In the genomic region with DNA sequence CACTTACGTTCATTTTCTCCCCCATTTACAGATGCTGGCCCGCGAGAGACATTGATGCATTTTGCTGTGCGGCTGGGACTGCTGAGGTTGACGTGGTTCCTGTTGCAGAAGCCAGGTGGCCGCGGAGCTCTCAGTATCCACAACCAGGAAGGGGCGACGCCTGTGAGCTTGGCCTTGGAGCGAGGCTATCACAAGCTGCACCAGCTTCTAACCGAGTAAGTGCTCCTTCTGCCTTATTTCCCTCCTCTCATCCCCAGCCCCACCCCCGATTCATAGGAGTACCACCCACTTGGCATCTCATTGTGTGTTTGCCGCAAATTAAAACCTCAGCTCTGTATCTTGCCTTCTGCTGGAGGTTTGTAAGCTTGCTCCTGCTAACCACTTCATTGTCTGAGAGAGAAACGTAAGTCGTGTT, we compare ENCODE assay signal across 9 cellular contexts.
DNase-seq lines count a peak whose midpoint lies in the region; ATAC-seq and TF ChIP-seq lines count a peak whose summit lies in the region.
"Had no signal": no experiment of that assay in that cellular context is flagged by ENCODE, and none has a peak within 500 bp of the region (broad histone marks: within the 10 kb centered on the region; RNA-seq: fewer than 3 reads in every experiment).

No MANE protein-coding gene starts in this region.

- ATAC-seq in Right ventricle myocardium superior (ENCODE audit: poor library complexity) = peak; percentile 58
- ATAC-seq in HG02938 (IDR thresholded peaks at IDR 0.05; ENCODE audit: unreplicated experiment) = no peak

- in situ Hi-C loops in GM23248 (cut with MboI) = no loop called here

- peaks cover 74% of the 10 kb centered on the region for H3K4me1 Mint-ChIP-seq in activated naive CD4-positive, alpha-beta T cell treated with anti-CD3 and anti-CD28 coated beads for 36 hours (ENCODE audit: low read depth)

- H3K79me2 ChIP-seq in GM23248 (ENCODE audit: insufficient read depth) = peaks cover 42% of the 10 kb centered on the region

- no peak for TF ChIP-seq POLR2A in spleen (IDR thresholded peaks at IDR 0.05)

- no peaks in the 10 kb centered on the region for H3K27me3 ChIP-seq in spleen (replicated peaks in 1 of 7)
- no peaks in the 10 kb centered on the region for H3K27me3 ChIP-seq in GM23248 (replicated peaks; ENCODE audit: insufficient read depth)

- no peaks in the 10 kb centered on the region for H3K9me3 Mint-ChIP-seq in activated naive CD4-positive, alpha-beta T cell treated with anti-CD3 and anti-CD28 coated beads for 36 hours

- H2AFZ ChIP-seq in GM23248 = no peak overlapping the region

- peak; percentile 62 for DNase-seq in activated naive CD4-positive, alpha-beta T cell treated with anti-CD3 and anti-CD28 coated beads for 36 hours
- DNase-seq in activated naive CD4-positive, alpha-beta T cell treated with Interleukin-2 at 50 U/mL for 16 hours = no peak
- DNase-seq in activated CD8-positive, alpha-beta memory T cell treated with anti-CD3 and anti-CD28 coated beads for 1 hour (ENCODE audit: extremely low read depth in 1 of 2, low read depth in 1 of 2) = peak; percentile 12 to 14
- DNase-seq in Right ventricle myocardium superior (peak; percentile 86), spleen (peak; percentile 92), GM23248 (no peak), UCSD-AML1 (lab: John Stamatoyannopoulos, UW; ENCODE audit: unreplicated experiment) (no peak)

- H3K27me3 Mint-ChIP-seq in activated naive CD4-positive, alpha-beta T cell treated with anti-CD3 and anti-CD28 coated beads for 36 hours (ENCODE audit: low read depth) = no peaks in the 10 kb centered on the region

- H3K4me3 ChIP-seq in spleen = peak overlapping the region in 6 of 8 donors; percentile 10 to 59 (median 23)
- H3K4me3 ChIP-seq in GM23248 = no peak overlapping the region

- peak overlapping the region; percentile 52 for H3K4me3 Mint-ChIP-seq in activated naive CD4-positive, alpha-beta T cell treated with anti-CD3 and anti-CD28 coated beads for 36 hours

- peaks cover 0 to 17% (median 0%) of the 10 kb centered on the region in 6 donors for H3K36me3 ChIP-seq in spleen
- peaks cover 7% of the 10 kb centered on the region; the same call in 1 of the 2 replicates for H3K36me3 ChIP-seq in GM23248 (ENCODE audit: low read depth)

- no peaks in the 10 kb centered on the region for H3K9me2 ChIP-seq in GM23248 (ENCODE audit: insufficient read depth)

- no peaks in the 10 kb centered on the region for H3F3A ChIP-seq in GM23248 (ENCODE audit: insufficient read depth)

- CTCF ChIA-PET in activated naive CD4-positive, alpha-beta T cell treated with anti-CD3 and anti-CD28 coated beads for 36 hours (lab: Charles Lee) = interaction anchor here (0.6 to 2.6 kb wide), 6 partner anchors 12 to 155 kb away, joined by 3 to 12 read pairs (median 4); no protein-coding TSS in a partner anchor

- WGBS in spleen, 5 donors = 15 to 33% (median 28%) methylated on average over 15 of the region's 15 CpGs
- WGBS in GM23248 (ENCODE audit: low coverage in 1 of 2, low lambda C conversion rate in 2 of 2, missing lambda C conversion rate in 2 of 2), 2 experiments = 89 to 95% methylated on average over 12 to 15 of the region's 15 CpGs

- no peak overlapping the region for H3K4me2 ChIP-seq in GM23248 (ENCODE audit: unreplicated experiment)
- H3K4me2 ChIP-seq: KMS-11 had no signal

- peak overlapping the region in 7 of 8 donors; percentile 47 to 94 (median 83) for H3K27ac ChIP-seq in spleen
- H3K27ac ChIP-seq in GM23248 = no peak overlapping the region
- H3K27ac ChIP-seq: KMS-11 had no signal

- no peak overlapping the region for H3K9ac ChIP-seq in GM23248
- H3K9ac ChIP-seq: KMS-11 had no signal

- peak in 10 of 11 experiments; percentile 9 to 66 (median 45) for TF ChIP-seq CTCF in spleen (IDR thresholded peaks at IDR 0.05 in 8 of 11, conservative IDR thresholded peaks at IDR 0.05 in 3 of 11)

- H3K27ac Mint-ChIP-seq in activated naive CD4-positive, alpha-beta T cell treated with anti-CD3 and anti-CD28 coated beads for 36 hours = peak overlapping the region; percentile 62

- H3K4me1 ChIP-seq in spleen (peaks cover 12 to 94% (median 59%) of the 10 kb centered on the region in 6 donors), GM23248 (ENCODE audit: insufficient read depth) (no peaks in the 10 kb centered on the region)

- intact Hi-C loops in activated naive CD4-positive, alpha-beta T cell treated with anti-CD3 and anti-CD28 coated beads for 36 hours (cut with micrococcal nuclease) = loop anchor here (1.0 to 5.0 kb wide), 5 partner anchors 54 to 179 kb away; no protein-coding TSS in a partner anchor
- intact Hi-C loops in Right ventricle myocardium superior (cut with DNase I) (no loop called here), spleen (cut with DNase I; ENCODE audit: low total_unique reads) (no loop called here)

- H4K20me1 ChIP-seq in GM23248 (ENCODE audit: insufficient read depth) = no peaks in the 10 kb centered on the region

- H3K36me3 Mint-ChIP-seq in activated naive CD4-positive, alpha-beta T cell treated with anti-CD3 and anti-CD28 coated beads for 36 hours (ENCODE audit: low read depth) = peaks cover 12% of the 10 kb centered on the region

- H3K9me3 ChIP-seq in spleen = no peaks in the 10 kb centered on the region
- no peaks in the 10 kb centered on the region for H3K9me3 ChIP-seq in GM23248 (ENCODE audit: low read depth)

Comparison
In these comparisons a context has a peak if more than half of its experiments do, and no peak if none do; other contexts are left out.
1. DNase-seq: peak in activated naive CD4-positive, alpha-beta T cell treated with anti-CD3 and anti-CD28 coated beads for 36 hours (single experiment), activated CD8-positive, alpha-beta memory T cell treated with anti-CD3 and anti-CD28 coated beads for 1 hour (2 of 2), Right ventricle myocardium superior (single experiment) and spleen (single experiment); none in activated naive CD4-positive, alpha-beta T cell treated with Interleukin-2 at 50 U/mL for 16 hours (single experiment), GM23248 (single experiment) and UCSD-AML1 (single experiment).